Comparison of ENCODE assay signal across 8 cellular contexts in the genomic region with DNA sequence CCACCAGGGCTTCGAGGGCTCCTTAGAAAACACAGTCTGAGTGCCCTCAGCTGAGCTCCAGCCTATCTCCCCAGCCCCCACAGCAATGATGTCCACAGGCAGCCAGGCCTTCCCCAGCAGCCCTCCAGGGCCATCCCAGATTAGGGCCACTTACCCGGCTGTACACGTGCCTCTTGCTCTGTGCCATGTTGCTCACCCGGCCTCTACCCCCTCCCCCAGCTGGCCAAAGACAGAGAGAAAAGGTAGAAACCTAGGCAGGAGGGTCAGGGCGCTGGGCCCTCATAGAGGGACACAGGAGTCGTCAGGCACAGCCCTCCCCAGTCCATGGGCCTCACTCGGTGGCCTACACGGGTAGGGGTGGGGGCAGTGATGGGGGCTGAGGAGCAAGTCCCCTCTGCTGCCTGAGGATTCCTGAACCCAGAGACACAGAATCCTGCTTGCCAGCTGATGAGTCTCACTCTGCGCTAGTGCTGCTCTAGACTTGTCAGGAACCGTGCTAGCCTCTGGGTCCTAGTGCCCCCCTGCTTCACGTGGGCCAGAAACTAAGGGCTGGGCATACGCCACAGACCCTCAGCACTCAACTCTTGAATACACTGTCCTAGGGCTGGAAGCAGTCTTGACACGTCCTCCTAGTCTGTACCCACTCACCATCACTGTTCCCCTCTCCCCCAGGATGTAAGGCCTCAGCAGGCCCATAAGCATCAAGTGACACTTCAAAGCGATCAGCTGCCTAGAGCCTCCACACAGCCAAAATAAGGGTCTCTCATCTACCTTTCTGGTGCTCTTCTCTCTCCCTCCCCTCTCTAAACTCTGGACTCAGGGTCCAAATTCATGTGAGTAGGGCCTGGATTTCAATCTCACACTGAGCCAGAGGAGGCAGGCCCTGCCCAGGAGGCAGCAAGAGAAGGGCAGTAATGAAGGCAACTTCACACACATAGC. TPM values are rescaled to one million over a fixed set of nuclear protein-coding genes. Genes with fewer than 3 reads are reported as not detected.
DNase-seq lines count a peak whose midpoint lies in the region; ATAC-seq and TF ChIP-seq lines count a peak whose summit lies in the region.

TSS of gene DCTN1 (minus strand) at position 461 of the 939 bp plus-strand sequence. CDS start at position 187, 274 bp downstream.

- H3K27me3 Mint-ChIP-seq in activated B cell treated with CpG ODN at 0.5 μM for 24 hours, result no peaks in the 10 kb centered on the region
- no peaks in the 10 kb centered on the region for H3K27me3 Mint-ChIP-seq in endodermal cell (ENCODE audit: insufficient read depth)

- TF ChIP-seq CTCF in HEK293 (tag by site-specific recombination; IDR thresholded peaks at IDR 0.05) (no peak), activated B cell treated with CpG ODN at 0.5 μM for 24 hours (IDR thresholded peaks at IDR 0.05) (no peak), endodermal cell (conservative IDR thresholded peaks at IDR 0.05) (no peak), lower lobe of right lung (IDR thresholded peaks at IDR 0.05) (no peak)

- DNase-seq in COLO668 (lab: John Stamatoyannopoulos, UW; ENCODE audit: unreplicated experiment), result peak; percentile 19
- no peak for DNase-seq in activated B cell treated with CpG ODN at 0.5 μM for 24 hours
- DNase-seq in endodermal cell, result peak; percentile 91
- no peak for DNase-seq in lower lobe of right lung
- DNase-seq in stimulated activated naive CD8-positive, alpha-beta T cell treated with anti-CD3 and anti-CD28 coated beads, Interleukin-15, Interleukin-2, amounts not matched to agents 100 U/mL and 50 U/mL, for 24 hours, result peak; percentile 9
- DNase-seq in NOMO-1 treated with DMSO at 0.1 percent for 48 hours (lab: John Stamatoyannopoulos, UW; ENCODE audit: unreplicated experiment), result no peak

- 0 out of 2 replicates have a peak within 1 kb of the TSS, but pooled peaks have one; percentile 28 for H3K27ac ChIP-seq in HEK293 (ENCODE audit: extremely low read depth, low read depth, low read length)
- H3K27ac ChIP-seq in endodermal cell (ENCODE audit: low read depth, low read length), result no peak within 1 kb of the TSS
- H3K27ac ChIP-seq in lower lobe of right lung, result peak within 1 kb of the TSS; percentile 44

- H3K9ac ChIP-seq in endodermal cell (ENCODE audit: extremely low read depth, low read length, poor library complexity, severe bottlenecking), result peak within 1 kb of the TSS; percentile 28

- H3K36me3 ChIP-seq in HEK293 (ENCODE audit: control insufficient read depth in 2 of 2, insufficient read depth in 1 of 2, low read length in 2 of 2), result peaks cover 0 to 42% of the 10 kb centered on the region in 2 experiments; a peak in 1 of 3 replicates
- peaks cover 44% of the 10 kb centered on the region for H3K36me3 ChIP-seq in endodermal cell (ENCODE audit: control insufficient read depth, insufficient read depth, low read length)
- peaks cover 34% of the 10 kb centered on the region for H3K36me3 ChIP-seq in lower lobe of right lung

- CTCF ChIA-PET in HEK293 (lab: Yijun Ruan, JAX) (interaction anchor here (0.6 to 1.2 kb wide), 4 partner anchors 28 to 540 kb away, joined by 3 to 7 read pairs (median 5); no protein-coding TSS in a partner anchor), activated B cell treated with CpG ODN at 0.5 μM for 24 hours (lab: Charles Lee) (interaction anchor here (0.9 to 1.0 kb wide), 2 partner anchors 11 to 12 kb away, joined by 3 read pairs; no protein-coding TSS in a partner anchor)

- intact Hi-C loops in activated B cell treated with CpG ODN at 0.5 μM for 24 hours (cut with micrococcal nuclease), result no loop called here
- intact Hi-C loops in lower lobe of right lung (cut with DNase I), result no loop called here

- H3K4me3 Mint-ChIP-seq in activated B cell treated with CpG ODN at 0.5 μM for 24 hours (peak within 1 kb of the TSS; percentile 24), endodermal cell (peak within 1 kb of the TSS; percentile 57)

- WGBS in endodermal cell (ENCODE audit: insufficient coverage in 1 of 2, insufficient read length in 1 of 2), 2 experiments, result 8 to 23% methylated on average over 5 to 14 of the region's 14 CpGs

- H3K27ac Mint-ChIP-seq in activated B cell treated with CpG ODN at 0.5 μM for 24 hours, result no peak within 1 kb of the TSS
- peak within 1 kb of the TSS; percentile 95 for H3K27ac Mint-ChIP-seq in endodermal cell

- ATAC-seq in activated B cell treated with CpG ODN at 0.5 μM for 24 hours (ENCODE audit: low read depth) (no peak), lower lobe of right lung (peak; percentile 69 to 70), GM18858 (IDR thresholded peaks at IDR 0.05; ENCODE audit: unreplicated experiment) (no peak)
- ATAC-seq in stimulated activated naive CD8-positive, alpha-beta T cell treated with anti-CD3 and anti-CD28 coated beads, Interleukin-15, Interleukin-2, amounts not matched to agents 100 U/mL and 50 U/mL, for 24 hours, result peak; percentile 75

- peaks cover 48% of the 10 kb centered on the region for H3K36me3 Mint-ChIP-seq in activated B cell treated with CpG ODN at 0.5 μM for 24 hours (ENCODE audit: low read depth)
- peaks cover 30% of the 10 kb centered on the region for H3K36me3 Mint-ChIP-seq in endodermal cell (ENCODE audit: low read depth)

- H3K9me3 Mint-ChIP-seq in activated B cell treated with CpG ODN at 0.5 μM for 24 hours, result no peaks in the 10 kb centered on the region
- no peaks in the 10 kb centered on the region for H3K9me3 Mint-ChIP-seq in endodermal cell

- POLR2A ChIA-PET in HEK293 (lab: Yijun Ruan, JAX), result interaction anchor here (0.6 to 1.7 kb wide), 4 partner anchors 9 to 1255 kb away, joined by 3 to 8 read pairs (median 4); no protein-coding TSS in a partner anchor
- POLR2A ChIA-PET in activated B cell treated with CpG ODN at 0.5 μM for 24 hours (lab: Charles Lee), result interaction anchor here (1.0 kb wide), 1 partner anchor 11 kb away, joined by 4 read pairs; no protein-coding TSS in a partner anchor

- peaks cover 18% of the 10 kb centered on the region for H3K4me1 Mint-ChIP-seq in activated B cell treated with CpG ODN at 0.5 μM for 24 hours
- H3K4me1 Mint-ChIP-seq in endodermal cell, result peaks cover 33% of the 10 kb centered on the region

- no peaks in the 10 kb centered on the region for H3K9me3 ChIP-seq in HEK293 (ENCODE audit: control insufficient read depth, insufficient read depth, low read depth, low read length)
- no peaks in the 10 kb centered on the region for H3K9me3 ChIP-seq in endodermal cell (ENCODE audit: control insufficient read depth, low read length)
- no peaks in the 10 kb centered on the region for H3K9me3 ChIP-seq in lower lobe of right lung

- no peaks in the 10 kb centered on the region for H3K27me3 ChIP-seq in endodermal cell (ENCODE audit: control insufficient read depth, insufficient read depth, low read length, poor library complexity, severe bottlenecking)
- H3K27me3 ChIP-seq in lower lobe of right lung (ENCODE audit: low read depth), result no peaks in the 10 kb centered on the region

- H3K4me3 ChIP-seq in HEK293 (ENCODE audit: low read depth, low read length) (peak within 1 kb of the TSS; percentile 36), endodermal cell (ENCODE audit: low read length) (peak within 1 kb of the TSS; percentile 77), lower lobe of right lung (peak within 1 kb of the TSS; percentile 47)

- H3K4me1 ChIP-seq in HEK293 (ENCODE audit: control insufficient read depth, insufficient read depth, low read length) (peaks cover 6% of the 10 kb centered on the region), endodermal cell (ENCODE audit: control insufficient read depth, insufficient read depth, low read length) (peaks cover 6% of the 10 kb centered on the region), lower lobe of right lung (peaks cover 59% of the 10 kb centered on the region)

TF ChIP-seq in HEK293, 187 proteins besides CTCF, POLR2A, EP300 and RAD21 (continues in another document):
- TF ChIP-seq SCRT2 (tag by site-specific recombination; IDR thresholded peaks at IDR 0.05) (peak; percentile 64), ZNF518A (tag by site-specific recombination; conservative IDR thresholded peaks at IDR 0.05; ENCODE audit: low read depth) (no peak), KLF16 (tag by site-specific recombination; IDR thresholded peaks at IDR 0.05) (peak; percentile 57; the same call in 1 of the 2 replicates), MYNN (tag by site-specific recombination; IDR thresholded peaks at IDR 0.05; ENCODE audit: borderline replicate concordance) (peak; percentile 72; the same call in 1 of the 2 replicates)

RNA-seq across cellular contexts. Expression of gene DCTN1, which starts in this region (rescaled TPM):
- total RNA-seq in activated B cell treated with CpG ODN at 0.5 μM for 24 hours (122 and 137 TPM in 2 replicates), endodermal cell (100 to 1,000 TPM; 159 to 213 TPM), lower lobe of right lung (142 TPM)
- polyA plus RNA-seq in endodermal cell (2013, experiment 1 of 2), result 157 TPM
- 131 TPM for polyA plus RNA-seq in endodermal cell (2013, experiment 2 of 2)

Comparison
In these comparisons a context has a peak if more than half of its experiments do, and no peak if none do; other contexts are left out.
1. DNase-seq: peak in COLO668 (single experiment), endodermal cell (single experiment) and stimulated activated naive CD8-positive, alpha-beta T cell treated with anti-CD3 and anti-CD28 coated beads, Interleukin-15, Interleukin-2, amounts not matched to agents 100 U/mL and 50 U/mL, for 24 hours (single experiment); none in activated B cell treated with CpG ODN at 0.5 μM for 24 hours (single experiment), lower lobe of right lung (single experiment) and NOMO-1 treated with DMSO at 0.1 percent for 48 hours (single experiment).
2. ATAC-seq: peak in lower lobe of right lung (2 of 2) and stimulated activated naive CD8-positive, alpha-beta T cell treated with anti-CD3 and anti-CD28 coated beads, Interleukin-15, Interleukin-2, amounts not matched to agents 100 U/mL and 50 U/mL, for 24 hours (single experiment); none in activated B cell treated with CpG ODN at 0.5 μM for 24 hours (single experiment) and GM18858 (single experiment).
3. Peak in every context shown above with its lines, with median percentiles within 50 percentile points of each other: H3K4me3 ChIP-seq.